Comparison of ENCODE assay signal across 8 cellular contexts in genomic region chr10:60236869-60237524, GRCh38.
DNase-seq lines count a peak whose midpoint lies in the region; ATAC-seq and TF ChIP-seq lines count a peak whose summit lies in the region.

No MANE protein-coding gene starts in this region.

- H3K36me3 ChIP-seq in thyroid gland (no peaks in the 10 kb centered on the region), uterus (no peaks in the 10 kb centered on the region), esophagus muscularis mucosa (peaks cover 0 to 6% (median 0%) of the 10 kb centered on the region in 4 donors)

- H3K4me1 ChIP-seq in right cardiac atrium (ENCODE audit: control insufficient read depth, insufficient read depth, low read length) (peaks cover 5% of the 10 kb centered on the region), thyroid gland (peaks cover 22 to 36% of the 10 kb centered on the region in 2 donors), uterus (no peaks in the 10 kb centered on the region), esophagus muscularis mucosa (peaks cover 25 to 36% (median 30%) of the 10 kb centered on the region in 4 donors)

- no peak for TF ChIP-seq EP300 in esophagus muscularis mucosa (IDR thresholded peaks at IDR 0.05)

- TF ChIP-seq CTCF in thyroid gland (IDR thresholded peaks at IDR 0.05) (no peak), uterus (IDR thresholded peaks at IDR 0.05) (no peak), esophagus muscularis mucosa (IDR thresholded peaks at IDR 0.05) (no peak)

- H3K27ac ChIP-seq in right cardiac atrium (ENCODE audit: low read length), result peak overlapping the region; percentile 87
- H3K27ac ChIP-seq in thyroid gland, result peak overlapping the region; percentile 9 to 66 (median 33)
- H3K27ac ChIP-seq in uterus, result no peak overlapping the region
- peak overlapping the region in 1 of 4 donors; percentile 2 for H3K27ac ChIP-seq in esophagus muscularis mucosa (replicated peaks in 1 of 4)

- H3K4me3 ChIP-seq in right cardiac atrium (ENCODE audit: low read length) (no peak overlapping the region), thyroid gland (replicated peaks in 1 of 3) (no peak overlapping the region), uterus (no peak overlapping the region), esophagus muscularis mucosa (no peak overlapping the region)

- intact Hi-C loops in right cardiac atrium (cut with DNase I), result loop anchor here in 1 of 4 donors (10.0 kb wide), 1 partner anchor 198 kb away; no protein-coding TSS in a partner anchor
- intact Hi-C loops in thyroid gland (cut with DNase I), result no loop called here
- intact Hi-C loops in uterus (cut with DNase I; ENCODE audit: low total_unique reads), result no loop called here
- intact Hi-C loops in esophagus muscularis mucosa (cut with DNase I), result loop anchor here (10.0 kb wide), 1 partner anchor 198 kb away; no protein-coding TSS in a partner anchor

- peak; percentile 94 for ATAC-seq in GM19463 (IDR thresholded peaks at IDR 0.05; ENCODE audit: unreplicated experiment)
- ATAC-seq in HG03442 (IDR thresholded peaks at IDR 0.05; ENCODE audit: unreplicated experiment), result peak; percentile 95
- ATAC-seq in right cardiac atrium, result peak; percentile 91 to 93

- no peaks in the 10 kb centered on the region for H3K9me3 ChIP-seq in right cardiac atrium (ENCODE audit: control insufficient read depth, low read length)
- no peaks in the 10 kb centered on the region for H3K9me3 ChIP-seq in thyroid gland
- H3K9me3 ChIP-seq in uterus, result no peaks in the 10 kb centered on the region
- no peaks in the 10 kb centered on the region for H3K9me3 ChIP-seq in esophagus muscularis mucosa

- DNase-seq in GDM1 (lab: John Stamatoyannopoulos, UW) (peak; percentile 82), right cardiac atrium (peak; percentile 45 to 60 (median 60)), thyroid gland (peak; percentile 15 to 28), uterus (no peak), esophagus muscularis mucosa (ENCODE audit: extremely low spot score) (no peak)
- DNase-seq in activated CD4-positive, alpha-beta T cell treated with anti-CD3 and anti-CD28 coated beads, Interleukin-2, amount 50 U/mL, for 48 hours, result peak; percentile 13 to 20

- WGBS in right cardiac atrium, result 53% methylated on average over 9 of the region's 9 CpGs
- 49 to 66% methylated on average over 9 of the region's 9 CpGs for WGBS in thyroid gland, 2 donors
- WGBS in esophagus muscularis mucosa, result 64% methylated on average over 9 of the region's 9 CpGs

- no peaks in the 10 kb centered on the region for H3K27me3 ChIP-seq in right cardiac atrium (ENCODE audit: control insufficient read depth, insufficient read depth)
- H3K27me3 ChIP-seq in thyroid gland, result no peaks in the 10 kb centered on the region
- no peaks in the 10 kb centered on the region for H3K27me3 ChIP-seq in uterus
- no peaks in the 10 kb centered on the region for H3K27me3 ChIP-seq in esophagus muscularis mucosa

- TF ChIP-seq POLR2A in thyroid gland (IDR thresholded peaks at IDR 0.05), result no peak
- no peak for TF ChIP-seq POLR2A in uterus (IDR thresholded peaks at IDR 0.05)
- TF ChIP-seq POLR2A in esophagus muscularis mucosa (IDR thresholded peaks at IDR 0.05; ENCODE audit: low read depth), result no peak

Comparison
In these comparisons a context has a peak if more than half of its experiments do, and no peak if none do; other contexts are left out.
1. DNase-seq: peak in GDM1 (single experiment), activated CD4-positive, alpha-beta T cell treated with anti-CD3 and anti-CD28 coated beads, Interleukin-2, amount 50 U/mL, for 48 hours (2 of 2), right cardiac atrium (3 of 3) and thyroid gland (2 of 2); none in uterus (0 of 2) and esophagus muscularis mucosa (single experiment).
2. H3K27ac ChIP-seq: peak in right cardiac atrium (single experiment) and thyroid gland (3 of 3); none in uterus (0 of 2).
3. Peak in every context shown above with its lines, with median percentiles within 50 percentile points of each other: ATAC-seq.